ENCODE assay signal across 1 cellular context in the genomic region with DNA sequence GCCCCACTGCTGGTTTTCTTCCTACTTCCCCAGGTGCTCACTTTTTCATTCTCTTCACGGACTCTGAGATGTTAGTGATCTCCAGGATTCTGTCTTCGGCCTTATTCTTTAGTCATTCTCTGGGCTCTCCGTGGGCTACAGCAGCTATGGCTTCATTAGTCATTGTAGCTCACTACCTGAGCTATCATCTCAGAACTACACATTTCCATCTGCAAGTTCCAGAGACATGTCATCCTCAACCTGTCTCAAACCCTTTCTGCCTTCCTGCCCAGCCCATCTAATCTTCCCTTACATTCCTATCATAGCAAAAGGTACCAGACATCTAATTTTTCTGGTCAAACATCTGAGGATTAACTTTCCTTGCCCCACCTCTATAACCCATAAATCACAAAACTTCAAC.
TF ChIP-seq lines count a peak whose summit lies in the region.

No MANE protein-coding gene starts in this region.

TF ChIP-seq in HCT116, 20 proteins besides CTCF, POLR2A, EP300 and RAD21:
- TF ChIP-seq, protein P1, sequence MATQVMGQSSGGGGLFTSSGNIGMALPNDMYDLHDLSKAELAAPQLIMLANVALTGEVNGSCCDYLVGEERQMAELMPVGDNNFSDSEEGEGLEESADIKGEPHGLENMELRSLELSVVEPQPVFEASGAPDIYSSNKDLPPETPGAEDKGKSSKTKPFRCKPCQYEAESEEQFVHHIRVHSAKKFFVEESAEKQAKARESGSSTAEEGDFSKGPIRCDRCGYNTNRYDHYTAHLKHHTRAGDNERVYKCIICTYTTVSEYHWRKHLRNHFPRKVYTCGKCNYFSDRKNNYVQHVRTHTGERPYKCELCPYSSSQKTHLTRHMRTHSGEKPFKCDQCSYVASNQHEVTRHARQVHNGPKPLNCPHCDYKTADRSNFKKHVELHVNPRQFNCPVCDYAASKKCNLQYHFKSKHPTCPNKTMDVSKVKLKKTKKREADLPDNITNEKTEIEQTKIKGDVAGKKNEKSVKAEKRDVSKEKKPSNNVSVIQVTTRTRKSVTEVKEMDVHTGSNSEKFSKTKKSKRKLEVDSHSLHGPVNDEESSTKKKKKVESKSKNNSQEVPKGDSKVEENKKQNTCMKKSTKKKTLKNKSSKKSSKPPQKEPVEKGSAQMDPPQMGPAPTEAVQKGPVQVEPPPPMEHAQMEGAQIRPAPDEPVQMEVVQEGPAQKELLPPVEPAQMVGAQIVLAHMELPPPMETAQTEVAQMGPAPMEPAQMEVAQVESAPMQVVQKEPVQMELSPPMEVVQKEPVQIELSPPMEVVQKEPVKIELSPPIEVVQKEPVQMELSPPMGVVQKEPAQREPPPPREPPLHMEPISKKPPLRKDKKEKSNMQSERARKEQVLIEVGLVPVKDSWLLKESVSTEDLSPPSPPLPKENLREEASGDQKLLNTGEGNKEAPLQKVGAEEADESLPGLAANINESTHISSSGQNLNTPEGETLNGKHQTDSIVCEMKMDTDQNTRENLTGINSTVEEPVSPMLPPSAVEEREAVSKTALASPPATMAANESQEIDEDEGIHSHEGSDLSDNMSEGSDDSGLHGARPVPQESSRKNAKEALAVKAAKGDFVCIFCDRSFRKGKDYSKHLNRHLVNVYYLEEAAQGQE (IDR thresholded peaks at IDR 0.05; ENCODE audit: low read depth) = no peak
- TF ChIP-seq EZH2phosphoT487 (IDR thresholded peaks at IDR 0.05; ENCODE audit: borderline replicate concordance) (no peak), FOSL1 (IDR thresholded peaks at IDR 0.05; ENCODE audit: low read depth) (no peak), JUND (IDR thresholded peaks at IDR 0.05) (no peak), ZBTB33 (IDR thresholded peaks at IDR 0.05; ENCODE audit: extremely low read depth, insufficient replicate concordance, low read length) (no peak), EZH2 (IDR thresholded peaks at IDR 0.05) (no peak), EGR1 (IDR thresholded peaks at IDR 0.05; ENCODE audit: low read depth) (no peak), SP1 (IDR thresholded peaks at IDR 0.05; ENCODE audit: low read depth) (no peak), SIN3A (IDR thresholded peaks at IDR 0.05; ENCODE audit: low read depth) (no peak), ZFX (IDR thresholded peaks at IDR 0.05) (no peak), SRF (IDR thresholded peaks at IDR 0.05; ENCODE audit: low read depth) (no peak), ATF3 (IDR thresholded peaks at IDR 0.05) (no peak), CBX3 (IDR thresholded peaks at IDR 0.05; ENCODE audit: low read depth) (no peak), TCF7L2 (IDR thresholded peaks at IDR 0.05; ENCODE audit: borderline replicate concordance, extremely low read depth, insufficient read depth, insufficient read length) (no peak), YY1 (IDR thresholded peaks at IDR 0.05; ENCODE audit: extremely low read depth, insufficient replicate concordance, low read depth, low read length) (no peak), ZNF274 (IDR thresholded peaks at IDR 0.05; ENCODE audit: low read depth, low read length) (no peak)
